1 cellular context compared by ENCODE assay signal in the genomic region with DNA sequence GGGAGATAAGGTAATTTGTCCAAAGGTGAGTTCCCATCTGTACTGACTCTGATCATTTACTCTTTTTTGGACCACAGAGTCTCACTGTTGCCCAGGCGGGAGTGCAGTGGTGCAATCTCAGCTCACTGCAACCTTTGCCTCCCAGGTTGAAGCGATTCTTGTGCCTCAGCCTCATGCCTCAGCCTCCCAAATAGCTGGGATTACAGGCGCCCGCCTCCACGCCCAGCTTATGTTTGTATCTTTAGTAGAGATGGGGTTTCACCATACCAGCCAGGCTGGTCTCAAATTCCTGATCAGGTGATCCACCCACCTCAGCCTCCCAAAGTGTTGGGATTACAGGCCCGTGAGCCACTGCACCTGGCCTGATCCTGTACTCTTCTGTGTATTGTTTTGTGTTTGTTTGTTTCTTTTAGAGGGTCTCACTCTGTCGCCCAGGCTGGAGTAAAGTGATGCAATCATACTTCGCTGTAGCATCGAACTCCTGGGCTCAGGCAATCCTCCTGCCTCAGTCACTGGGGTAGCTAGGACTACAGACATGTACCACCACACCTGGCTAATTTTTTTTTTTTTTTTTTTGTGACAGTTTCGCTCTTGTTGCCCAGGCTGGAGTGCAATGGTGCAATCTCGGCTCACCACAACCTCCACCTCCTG.
A peak's percentile ranks its signal among the peaks of the same experiment; 100 is the strongest.
TF ChIP-seq lines count a peak whose summit lies in the region.

No MANE protein-coding gene starts in this region.

TF ChIP-seq in K562, 482 proteins besides CTCF, POLR2A, EP300 and RAD21:
- TF ChIP-seq CHD4 (IDR thresholded peaks at IDR 0.05; ENCODE audit: insufficient read depth, insufficient replicate concordance, low read depth, low read length, poor library complexity, severe bottlenecking) (no peak), ZC3H11A (IDR thresholded peaks at IDR 0.05; ENCODE audit: low read depth, low read length) (no peak), CEBPB (tag; IDR thresholded peaks at IDR 0.05) (0 out of 2 replicates have a peak, but pooled peaks have one; percentile 19), RBFOX2 (IDR thresholded peaks at IDR 0.05; ENCODE audit: low read depth, low read length) (peak; percentile 38; the same call in 1 of the 2 replicates), GTF2F1 (IDR thresholded peaks at IDR 0.05; ENCODE audit: low read depth, low read length) (no peak)
- TF ChIP-seq, protein P1, sequence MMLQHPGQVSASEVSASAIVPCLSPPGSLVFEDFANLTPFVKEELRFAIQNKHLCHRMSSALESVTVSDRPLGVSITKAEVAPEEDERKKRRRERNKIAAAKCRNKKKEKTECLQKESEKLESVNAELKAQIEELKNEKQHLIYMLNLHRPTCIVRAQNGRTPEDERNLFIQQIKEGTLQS (IDR thresholded peaks at IDR 0.05), result 0 out of 2 replicates have a peak, but pooled peaks have one; percentile 20
- TF ChIP-seq, protein P1 (CRISPR knock-in tag; conservative IDR thresholded peaks at IDR 0.05), result no peak
